ENCODE assay signal across 8 cellular contexts in genomic region chr9:100099722-100100042, GRCh38. TPM values are rescaled to one million over a fixed set of nuclear protein-coding genes. Genes with fewer than 3 reads are reported as not detected.
DNase-seq lines count a peak whose midpoint lies in the region; ATAC-seq and TF ChIP-seq lines count a peak whose summit lies in the region.

No MANE protein-coding gene starts in this region.

- H3K18ac ChIP-seq in mesenchymal stem cell (ENCODE audit: low read depth in 1 of 2, low read length in 2 of 2) = peak overlapping the region in 1 of 2 experiments; percentile 74

- peaks cover 10% of the 10 kb centered on the region for H3K79me1 ChIP-seq in mesenchymal stem cell (replicated peaks; ENCODE audit: low read length, poor library complexity, severe bottlenecking)

- H3K4me2 ChIP-seq in mesenchymal stem cell (ENCODE audit: low read length, poor library complexity, severe bottlenecking) = peak overlapping the region; percentile 88

- H3K36me3 ChIP-seq in colonic mucosa (no peaks in the 10 kb centered on the region), mesenchymal stem cell (ENCODE audit: control insufficient read depth in 1 of 2, insufficient read depth in 2 of 2, low read depth in 1 of 2, low read length in 2 of 2) (peaks cover 0 to 19% of the 10 kb centered on the region in 2 experiments), thyroid gland (peaks cover 0 to 8% of the 10 kb centered on the region in 2 donors)

- H2BK15ac ChIP-seq in mesenchymal stem cell (ENCODE audit: low read depth, poor library complexity, severe bottlenecking) = no peak overlapping the region

- peak overlapping the region; percentile 54 for H2AFZ ChIP-seq in mesenchymal stem cell (ENCODE audit: low read depth, low read length)

- H3K4me3 ChIP-seq in colonic mucosa = peak overlapping the region; percentile 69
- peak overlapping the region; percentile 78 to 98 for H3K4me3 ChIP-seq in mesenchymal stem cell (ENCODE audit: insufficient read depth in 1 of 2, low read depth in 1 of 2, low read length in 2 of 2)
- H3K4me3 ChIP-seq in thyroid gland (replicated peaks in 1 of 3) = peak overlapping the region; percentile 70 to 95 (median 82)

- H2BK5ac ChIP-seq in mesenchymal stem cell (ENCODE audit: low read depth, low read length, poor library complexity, severe bottlenecking) = no peak overlapping the region

- H2BK12ac ChIP-seq in mesenchymal stem cell (ENCODE audit: low read length in 2 of 2) = peak overlapping the region in 1 of 2 experiments; percentile 5

- whole genome bisulfite sequencing in mesenchymal stem cell = 20% methylated on average over 9 of the region's 10 CpGs
- 10 to 28% methylated on average over 10 of the region's 10 CpGs for WGBS in thyroid gland, 2 donors

- H3K9ac ChIP-seq in colonic mucosa (ENCODE audit: low read depth in 2 of 2, low read length in 2 of 2) = peak overlapping the region; percentile 37 to 99
- H3K9ac ChIP-seq in mesenchymal stem cell (ENCODE audit: low read length) = peak overlapping the region; percentile 97

- peak; percentile 23 for DNase-seq in COR-L47 (lab: John Stamatoyannopoulos, UW)
- peak; percentile 81 for DNase-seq in NCI-H69 (lab: John Stamatoyannopoulos, UW)
- DNase-seq in colonic mucosa = no peak
- no peak for DNase-seq in mesenchymal stem cell
- peak; percentile 9 to 27 for DNase-seq in thyroid gland

- ATAC-seq in GM21723 (IDR thresholded peaks at IDR 0.05; ENCODE audit: unreplicated experiment) = peak; percentile 3
- ATAC-seq in HG03108 (IDR thresholded peaks at IDR 0.05; ENCODE audit: unreplicated experiment) = no peak
- no peak for ATAC-seq in HG03521 (IDR thresholded peaks at IDR 0.05; ENCODE audit: unreplicated experiment)

- no peak overlapping the region for H2BK120ac ChIP-seq in mesenchymal stem cell (ENCODE audit: low read depth, low read length)

- H3K27me3 ChIP-seq in colonic mucosa (no peaks in the 10 kb centered on the region), mesenchymal stem cell (ENCODE audit: control insufficient read depth in 1 of 2, insufficient read depth in 1 of 2, low read length in 2 of 2) (no peaks in the 10 kb centered on the region), thyroid gland (no peaks in the 10 kb centered on the region)

- H3K27ac ChIP-seq in colonic mucosa = peak overlapping the region; percentile 90
- H3K27ac ChIP-seq in mesenchymal stem cell (ENCODE audit: low read length, poor library complexity, severe bottlenecking) = peak overlapping the region; percentile 11
- H3K27ac ChIP-seq in thyroid gland = peak overlapping the region; percentile 74 to 93 (median 88)

- no peak for TF ChIP-seq POLR2A in thyroid gland (IDR thresholded peaks at IDR 0.05)

- H4K91ac ChIP-seq in mesenchymal stem cell (ENCODE audit: low read length) = no peak overlapping the region

- no peak for TF ChIP-seq CTCF in colonic mucosa (IDR thresholded peaks at IDR 0.05)
- no peak for TF ChIP-seq CTCF in thyroid gland (IDR thresholded peaks at IDR 0.05)

- H4K8ac ChIP-seq in mesenchymal stem cell (ENCODE audit: low read length) = peak overlapping the region; percentile 96

- intact Hi-C loops in colonic mucosa (cut with DNase I) (no loop called here), thyroid gland (cut with DNase I) (loop anchor here (5.0 kb wide), 1 partner anchor 192 kb away; the partner anchor contains the start of gene STX17)

- no peaks in the 10 kb centered on the region for H3K4me1 ChIP-seq in colonic mucosa
- peaks cover 2% of the 10 kb centered on the region for H3K4me1 ChIP-seq in mesenchymal stem cell (ENCODE audit: control insufficient read depth, insufficient read depth, low read depth, low read length)
- peaks cover 8 to 15% of the 10 kb centered on the region in 2 donors for H3K4me1 ChIP-seq in thyroid gland

- H3K4ac ChIP-seq in mesenchymal stem cell (ENCODE audit: low read depth in 1 of 2, low read length in 2 of 2) = peak overlapping the region in 1 of 2 experiments; percentile 35

- no peak overlapping the region for H2AK5ac ChIP-seq in mesenchymal stem cell (ENCODE audit: low read length, severe bottlenecking)

- H3K23ac ChIP-seq in mesenchymal stem cell (ENCODE audit: low read length in 2 of 2) = no peak overlapping the region

- H3K9me3 ChIP-seq in colonic mucosa (no peaks in the 10 kb centered on the region), mesenchymal stem cell (ENCODE audit: control insufficient read depth, low read length) (no peaks in the 10 kb centered on the region), thyroid gland (no peaks in the 10 kb centered on the region)

- H3K14ac ChIP-seq in mesenchymal stem cell (ENCODE audit: low read length in 2 of 2) = no peak overlapping the region

RNA-seq across cellular contexts. Expression of gene INVS, which starts 0.6 kb away (rescaled TPM):
- total RNA-seq in colonic mucosa (10 to 100 TPM; 12.1 to 16.0 TPM), thyroid gland (10 to 100 TPM; 37.0 to 56.6 (median 45.6) TPM)
- polyA plus RNA-seq in mesenchymal stem cell (2013, experiment 1 of 2) = 8.6 TPM
- polyA plus RNA-seq in mesenchymal stem cell (2013, experiment 2 of 2) = 7.7 TPM

RNA-seq across cellular contexts. Expression of gene ERP44, which starts 0.9 kb away (rescaled TPM):
- 10 to 100 TPM; 27.8 to 30.2 TPM for total RNA-seq in colonic mucosa
- polyA plus RNA-seq in mesenchymal stem cell (2013, experiment 1 of 2) = 35.5 TPM
- polyA plus RNA-seq in mesenchymal stem cell (2013, experiment 2 of 2) = 36.5 TPM
- 10 to 100 TPM; 23.7 to 36.2 (median 29.0) TPM for total RNA-seq in thyroid gland

Comparison
In these comparisons a context has a peak if more than half of its experiments do, and no peak if none do; other contexts are left out.
1. DNase-seq: peak in COR-L47 (single experiment), NCI-H69 (single experiment) and thyroid gland (2 of 2); none in colonic mucosa (single experiment) and mesenchymal stem cell (single experiment).
2. H3K27ac ChIP-seq: peak in every context shown above with its lines; median percentile 90 in colonic mucosa; 88 in thyroid gland; 11 in mesenchymal stem cell.
3. Peak in every context shown above with its lines, with median percentiles within 50 percentile points of each other: H3K4me3 ChIP-seq.